Comparison of ENCODE assay signal across 35 cellular contexts in the genomic region with DNA sequence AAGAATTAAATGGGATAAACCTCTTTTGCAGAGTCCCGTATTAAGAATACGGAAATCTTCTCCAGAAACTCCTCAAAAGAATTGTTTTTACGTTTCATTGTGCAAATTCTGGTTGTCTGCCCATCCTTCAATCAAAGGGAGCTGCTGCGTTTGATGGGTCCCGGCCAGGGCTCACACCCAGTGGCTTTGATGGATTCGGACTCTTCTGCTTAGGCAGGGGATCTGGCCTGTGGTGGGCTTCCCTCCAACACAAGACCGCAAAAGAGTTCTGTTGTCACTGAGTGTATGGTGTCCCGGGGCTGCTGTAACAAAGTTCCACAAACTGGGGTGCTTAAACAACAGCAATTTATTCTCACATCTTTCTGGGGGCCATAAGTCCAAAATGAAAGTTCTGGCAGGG.
"Had no signal": no experiment of that assay in that cellular context is flagged by ENCODE, and none has a peak within 500 bp of the region (broad histone marks: within the 10 kb centered on the region; RNA-seq: fewer than 3 reads in every experiment).

No MANE protein-coding gene starts in this region.

- H3K9me3 ChIP-seq: MG63 had no signal

- H3K36me3 ChIP-seq: MG63 had no signal

- H3K4me3 ChIP-seq: MG63 had no signal

- H3K4me2 ChIP-seq: KMS-11 had no signal

- DNase-seq: Kasumi-1, KG1, MG63, MM.1S, MV-4-11, NCI-H1048, NCI-H1092, NCI-H1092 treated with DMSO at 0.1 percent for 48 hours, NCI-H1105, NCI-H1105 treated with DMSO at 0.1 percent for 48 hours, NCI-H1417, NCI-H1417 treated with DMSO at 0.1 percent for 48 hours, NCI-H1436, NCI-H1436 treated with DMSO at 0.1 percent for 48 hours, NCI-H146, NCI-H1694, NCI-H1694 treated with DMSO at 0.1 percent for 48 hours, NCI-H187, NCI-H187 treated with DMSO at 0.1 percent for 48 hours, NCI-H1930, NCI-H2029, NCI-H2029 treated with DMSO at 0.1 percent for 48 hours, NCI-H2081, NCI-H2081 treated with DMSO at 0.1 percent for 48 hours, NCI-H2107, NCI-H2171, NCI-H2171 treated with DMSO at 0.1 percent for 48 hours, NCI-H2227 treated with DMSO at 0.1 percent for 48 hours, NCI-H226, NCI-H345, NCI-H446, NCI-H446 treated with DMSO at 0.1 percent for 48 hours, NCI-H510A, NCI-H510A treated with DMSO at 0.1 percent for 48 hours had no signal

- H3K27ac ChIP-seq: KMS-11 had no signal

- H3K9ac ChIP-seq: KMS-11 had no signal
